Comparison of ENCODE assay signal across 25 cellular contexts in the genomic region with DNA sequence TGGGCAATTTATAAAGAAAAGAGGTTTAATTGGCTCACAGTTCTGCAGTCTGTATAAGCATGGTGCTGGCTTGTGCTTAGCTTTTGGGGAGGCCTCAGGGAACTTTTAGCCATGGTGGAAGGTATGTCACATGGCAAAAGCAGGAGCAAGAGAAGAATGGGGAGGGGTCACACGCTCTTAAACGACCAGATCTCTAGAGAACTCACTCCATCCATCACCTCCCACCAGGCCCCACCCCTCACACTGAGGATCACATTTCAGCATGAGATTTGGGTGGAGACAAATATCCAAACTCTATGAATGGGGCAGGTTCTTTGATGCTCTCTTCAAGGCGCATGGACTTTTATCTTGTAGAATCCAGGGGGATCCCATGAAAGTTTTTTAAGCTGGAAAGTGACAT.
"Had no signal": no experiment of that assay in that cellular context is flagged by ENCODE, and none has a peak within 500 bp of the region (broad histone marks: within the 10 kb centered on the region; RNA-seq: fewer than 3 reads in every experiment).

No MANE protein-coding gene starts in this region.

- H3K27ac Mint-ChIP-seq: activated CD8-positive, alpha-beta T cell treated with anti-CD3 and anti-CD28 coated beads, Interleukin-2, amount 10 ng/mL, durations not matched to agents 7 days and 5 days; activated naive CD8-positive, alpha-beta T cell treated with anti-CD3 and anti-CD28 coated beads, Interleukin-2, amount 10 ng/mL, durations not matched to agents 7 days and 5 days; T-cell had no signal

- H3K4me3 ChIP-seq: adrenal gland had no signal

- H3K9me3 Mint-ChIP-seq: activated naive CD8-positive, alpha-beta T cell treated with anti-CD3 and anti-CD28 coated beads, Interleukin-2, amount 10 ng/mL, durations not matched to agents 7 days and 5 days; T-cell had no signal

- DNase-seq: activated CD4-positive, alpha-beta T cell treated with anti-CD3 and anti-CD28 coated beads for 48 hours; activated CD4-positive, alpha-beta T cell treated with anti-CD3 and anti-CD28 coated beads, Interleukin-2, amount 50 U/mL, for 4 hours; activated CD8-positive, alpha-beta memory T cell treated with anti-CD3 and anti-CD28 coated beads, Interleukin-2, amount 50 U/mL, for 48 hours; activated CD8-positive, alpha-beta T cell treated with anti-CD3 and anti-CD28 coated beads, Interleukin-2, amount 10 ng/mL, durations not matched to agents 7 days and 5 days; activated naive CD4-positive, alpha-beta T cell treated with anti-CD3 and anti-CD28 coated beads, Interleukin-2, amount 50 U/mL, for 16 hours; activated naive CD8-positive, alpha-beta T cell treated with anti-CD3 and anti-CD28 coated beads, Interleukin-2, amount 10 ng/mL, durations not matched to agents 7 days and 5 days; activated T-cell treated with anti-CD3 and anti-CD28 coated beads, Interleukin-2, amount 50 U/mL, for 1 hour; adrenal gland; anterior cingulate cortex; cerebellar nuclear complex; Karpas-422; MM.1S; NCI-H1105 treated with DMSO at 0.1 percent for 48 hours; NCI-H1436 treated with DMSO at 0.1 percent for 48 hours; NCI-H187; NCI-H2081 treated with DMSO at 0.1 percent for 48 hours; NCI-H446; NCI-H524; PC-3; SHP77 treated with DMSO at 0.1 percent for 48 hours; T-cell; T-helper 2 cell; T1000; WERI-Rb-1 had no signal

- H3K4me3 Mint-ChIP-seq: activated CD8-positive, alpha-beta T cell treated with anti-CD3 and anti-CD28 coated beads, Interleukin-2, amount 10 ng/mL, durations not matched to agents 7 days and 5 days; activated naive CD8-positive, alpha-beta T cell treated with anti-CD3 and anti-CD28 coated beads, Interleukin-2, amount 10 ng/mL, durations not matched to agents 7 days and 5 days; T-cell had no signal

- ATAC-seq: activated CD4-positive, CD25-positive, alpha-beta regulatory T cell treated with anti-CD3 and anti-CD28 coated beads, Interleukin-2, amount 50 U/mL, for 24 hours; activated CD8-positive, alpha-beta T cell treated with anti-CD3 and anti-CD28 coated beads, Interleukin-2, amount 10 ng/mL, durations not matched to agents 7 days and 5 days; PC-3; T-cell had no signal

- H3K9me3 ChIP-seq: adrenal gland had no signal

- H3K27me3 Mint-ChIP-seq: activated naive CD8-positive, alpha-beta T cell treated with anti-CD3 and anti-CD28 coated beads, Interleukin-2, amount 10 ng/mL, durations not matched to agents 7 days and 5 days; T-cell had no signal

- H3K36me3 ChIP-seq: adrenal gland, WERI-Rb-1 had no signal

- H3K27me3 ChIP-seq: adrenal gland had no signal

- H3K27ac ChIP-seq: adrenal gland, WERI-Rb-1 had no signal

- H3K36me3 Mint-ChIP-seq: T-cell had no signal
